Comparison of ENCODE assay signal across 17 cellular contexts in the genomic region with DNA sequence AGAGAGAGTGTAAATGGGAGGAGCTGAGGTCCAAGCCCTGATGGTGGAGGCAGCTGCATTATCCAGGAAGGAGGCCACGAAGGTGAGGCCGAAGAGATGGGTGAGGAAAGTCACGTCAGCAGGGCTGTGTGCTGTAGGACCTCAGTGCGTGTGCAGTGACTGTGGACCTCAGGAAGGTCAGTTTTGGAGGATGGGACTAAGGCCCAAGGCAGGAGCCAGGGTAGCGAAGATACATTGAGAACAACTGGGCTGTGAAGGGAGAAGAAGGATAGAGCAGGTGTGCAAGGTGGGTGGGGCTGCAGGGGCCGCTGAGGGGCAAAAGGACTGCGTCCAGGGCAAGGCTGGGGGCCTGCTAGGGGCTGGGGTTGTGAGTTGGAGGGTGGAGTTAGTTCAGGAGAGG. TPM values are rescaled to one million over a fixed set of nuclear protein-coding genes. Genes with fewer than 3 reads are reported as not detected.
"Had no signal": no experiment of that assay in that cellular context is flagged by ENCODE, and none has a peak within 500 bp of the region (broad histone marks: within the 10 kb centered on the region; RNA-seq: fewer than 3 reads in every experiment).

No MANE protein-coding gene starts in this region.

- H3K4me3 ChIP-seq: colonic mucosa, esophagus muscularis mucosa, ovary, transverse colon had no signal

- H3K36me3 ChIP-seq: colonic mucosa, esophagus muscularis mucosa, ovary, transverse colon had no signal

- H3K9me3 ChIP-seq: colonic mucosa, esophagus muscularis mucosa, ovary, transverse colon had no signal

- ATAC-seq: activated naive CD4-positive, alpha-beta T cell treated with anti-CD3 and anti-CD28 coated beads, Interleukin-2, amount 50 U/mL, for 72 hours; stimulated activated naive B cell treated with anti-CD40 and anti-IgM and Interleukin-4, amounts not matched to agents 10 μg/mL and 1 μg/mL and 100 μg/mL, for 72 hours had no signal

- H3K4me1 ChIP-seq: colonic mucosa had no signal

- H3K27me3 ChIP-seq: colonic mucosa, ovary had no signal

- H3K27ac ChIP-seq: colonic mucosa, esophagus muscularis mucosa, ovary, transverse colon had no signal

- DNase-seq: activated CD4-positive, CD25-positive, alpha-beta regulatory T cell treated with anti-CD3 and anti-CD28 coated beads, Interleukin-2, amount 50 U/mL, for 72 hours; activated T-cell treated with anti-CD3 and anti-CD28 coated beads for 4 hours; colonic mucosa; effector CD4-positive, alpha-beta T cell; kidney; left ventricle myocardium superior; mesendoderm; ovary; stimulated activated CD4-positive, alpha-beta T cell treated with anti-CD3 and anti-CD28 coated beads, Interleukin-2, amount 100 ng/mL, for 48 hours; stimulated activated naive B cell treated with anti-CD40 and anti-IgM and Interleukin-4, amounts not matched to agents 10 μg/mL and 1 μg/mL and 100 μg/mL, for 72 hours; transverse colon had no signal

RNA-seq across cellular contexts. Expression of gene KLHL40, which starts 4.9 kb away (rescaled TPM):
- total RNA-seq: activated CD8-positive, alpha-beta memory T cell treated with anti-CD3 and anti-CD28 coated beads for 36 hours; activated naive CD4-positive, alpha-beta T cell treated with anti-CD3 and anti-CD28 coated beads, Interleukin-2, amount 50 U/mL, for 72 hours; activated T-helper 2 cell treated with anti-CD3 and anti-CD28 coated beads, Interferon-gamma antibody, Interleukin-2, Interleukin-4, amounts not matched to agents 10 μg/mL and 5 μg/mL and 100 μg/mL, durations not matched to agents 14 hours and 24 hours and 36 hours; colonic mucosa; glomerular endothelial cell; kidney; ovary had no signal
- polyA plus RNA-seq: neural cell, ovary had no signal

RNA-seq across cellular contexts. Expression of gene HHATL, which starts 12.4 kb away (rescaled TPM):
- total RNA-seq: activated CD8-positive, alpha-beta memory T cell treated with anti-CD3 and anti-CD28 coated beads for 36 hours; activated naive CD4-positive, alpha-beta T cell treated with anti-CD3 and anti-CD28 coated beads, Interleukin-2, amount 50 U/mL, for 72 hours; activated T-helper 2 cell treated with anti-CD3 and anti-CD28 coated beads, Interferon-gamma antibody, Interleukin-2, Interleukin-4, amounts not matched to agents 10 μg/mL and 5 μg/mL and 100 μg/mL, durations not matched to agents 14 hours and 24 hours and 36 hours; glomerular endothelial cell; kidney had no signal
- polyA plus RNA-seq: neural cell had no signal
